ENCODE assay signal across 8 cellular contexts in the genomic region with DNA sequence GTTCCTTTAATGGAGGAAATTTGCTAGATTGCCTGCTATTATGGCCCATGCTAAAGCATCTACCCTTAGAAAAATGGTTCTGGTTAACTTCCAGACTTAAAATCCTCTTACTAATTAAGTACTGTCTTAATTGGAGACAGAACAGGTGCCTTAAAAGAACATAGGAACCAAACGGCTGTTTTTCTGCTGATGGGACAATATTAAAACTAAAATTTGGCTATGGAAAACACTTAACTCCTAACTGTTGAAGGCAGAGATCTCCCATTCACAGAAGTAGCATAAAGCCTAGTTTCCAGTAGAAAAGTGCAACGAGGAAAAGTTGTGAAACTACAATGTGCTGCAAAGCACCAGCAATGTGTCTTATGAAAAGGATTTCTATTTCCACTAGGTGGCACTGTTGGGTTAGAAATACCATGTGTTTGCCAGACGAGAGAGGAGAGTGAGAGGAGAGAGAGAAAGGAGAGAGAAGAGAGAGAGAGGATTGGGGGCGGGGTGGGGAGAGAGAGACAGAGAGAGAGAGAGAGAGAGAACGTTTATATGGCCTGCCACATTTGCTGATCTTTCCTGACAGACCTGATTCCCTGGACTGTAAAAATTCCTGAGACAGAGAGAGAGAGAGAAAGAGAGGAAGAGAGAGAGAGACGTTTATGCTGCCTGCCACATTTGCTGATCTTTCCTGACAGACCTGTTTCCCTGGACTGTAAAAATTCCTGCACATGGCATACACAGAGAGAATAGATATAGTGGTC. TPM values are rescaled to one million over a fixed set of nuclear protein-coding genes. Genes with fewer than 3 reads are reported as not detected.
DNase-seq lines count a peak whose midpoint lies in the region; ATAC-seq, FAIRE-seq and TF ChIP-seq lines count a peak whose summit lies in the region.

No MANE protein-coding gene starts in this region.

- no peak overlapping the region for H3K4me3 ChIP-seq in brain microvascular endothelial cell (ENCODE audit: low read depth, low read length)
- no peak overlapping the region for H3K4me3 ChIP-seq in kidney (ENCODE audit: low read length in 2 of 2)
- no peak overlapping the region for H3K4me3 ChIP-seq in tibial artery

- intact Hi-C loops in kidney (cut with DNase I), result no loop called here
- intact Hi-C loops in tibial artery (cut with DNase I; ENCODE audit: low total_unique reads), result no loop called here
- intact Hi-C loops in posterior cingulate gyrus (cut with DNase I), result no loop called here

- in situ Hi-C loops in brain microvascular endothelial cell (cut with HindIII; ENCODE audit: low pct_ligation_motif_present, low sequenced_read_pairs), result no loop called here

- H3K9me3 ChIP-seq in kidney (ENCODE audit: control insufficient read depth in 1 of 2, low read length in 2 of 2) (no peaks in the 10 kb centered on the region), tibial artery (no peaks in the 10 kb centered on the region)

- H3K27ac ChIP-seq in brain microvascular endothelial cell (no peak overlapping the region), kidney (ENCODE audit: low read depth in 2 of 2, low read length in 2 of 2) (no peak overlapping the region), tibial artery (no peak overlapping the region)

- ATAC-seq in GM18909 (IDR thresholded peaks at IDR 0.05; ENCODE audit: poor library complexity, unreplicated experiment) (peak; percentile 91), HG03196 (IDR thresholded peaks at IDR 0.05; ENCODE audit: unreplicated experiment) (peak; percentile 78)

- FAIRE-seq in D721Med (lab: Jason Lieb, UNC), result no peak
- no peak for FAIRE-seq in kidney (lab: Jason Lieb, UNC)

- DNase-seq in D721Med (ENCODE audit: insufficient read length, low spot score) (no peak), NCI-H69 (lab: John Stamatoyannopoulos, UW) (peak; percentile 76), brain microvascular endothelial cell (peak; percentile 49), kidney (no peak), tibial artery (no peak), posterior cingulate gyrus (no peak)

- TF ChIP-seq CTCF in D721Med (IDR thresholded peaks at IDR 0.05; ENCODE audit: insufficient read depth, missing control alignments) (peak; percentile 58), brain microvascular endothelial cell (IDR thresholded peaks at IDR 0.05; ENCODE audit: low read depth, low read length, missing control alignments) (peak; percentile 61), kidney (IDR thresholded peaks at IDR 0.05; ENCODE audit: borderline replicate concordance, extremely low read depth, insufficient read depth) (peak; percentile 67), tibial artery (IDR thresholded peaks at IDR 0.05) (peak; percentile 47 to 57)

- no peak overlapping the region for H3K9ac ChIP-seq in kidney (ENCODE audit: low read length in 2 of 2)

- H3K4me1 ChIP-seq in kidney (ENCODE audit: control insufficient read depth in 1 of 2, insufficient read depth in 1 of 2, low read depth in 1 of 2, low read length in 2 of 2) (peaks cover 0 to 3% of the 10 kb centered on the region in 2 donors), tibial artery (no peaks in the 10 kb centered on the region)

- H3K27me3 ChIP-seq in brain microvascular endothelial cell (replicated peaks), result no peaks in the 10 kb centered on the region
- H3K27me3 ChIP-seq in tibial artery, result no peaks in the 10 kb centered on the region

- H3K36me3 ChIP-seq in brain microvascular endothelial cell (replicated peaks) (no peaks in the 10 kb centered on the region), kidney (ENCODE audit: control insufficient read depth in 1 of 2, insufficient read depth in 2 of 2, low read length in 2 of 2) (no peaks in the 10 kb centered on the region), tibial artery (no peaks in the 10 kb centered on the region)

RNA-seq across cellular contexts. Expression of gene FAM181B, which starts 51.5 kb away (rescaled TPM):
- total RNA-seq in kidney, result 1.3 TPM
- 0.97 TPM for polyA plus RNA-seq in kidney (ENCODE audit: insufficient read depth, low read depth, low replicate concordance)

Comparison
In these comparisons a context has a peak if more than half of its experiments do, and no peak if none do; other contexts are left out.
1. DNase-seq: peak in NCI-H69 (single experiment) and brain microvascular endothelial cell (single experiment); none in D721Med (single experiment), kidney (single experiment), tibial artery (0 of 2) and posterior cingulate gyrus (0 of 10).
2. Peak in every context shown above with its lines, with median percentiles within 50 percentile points of each other: CTCF ChIP-seq.